8 cellular contexts compared by ENCODE assay signal in the genomic region with DNA sequence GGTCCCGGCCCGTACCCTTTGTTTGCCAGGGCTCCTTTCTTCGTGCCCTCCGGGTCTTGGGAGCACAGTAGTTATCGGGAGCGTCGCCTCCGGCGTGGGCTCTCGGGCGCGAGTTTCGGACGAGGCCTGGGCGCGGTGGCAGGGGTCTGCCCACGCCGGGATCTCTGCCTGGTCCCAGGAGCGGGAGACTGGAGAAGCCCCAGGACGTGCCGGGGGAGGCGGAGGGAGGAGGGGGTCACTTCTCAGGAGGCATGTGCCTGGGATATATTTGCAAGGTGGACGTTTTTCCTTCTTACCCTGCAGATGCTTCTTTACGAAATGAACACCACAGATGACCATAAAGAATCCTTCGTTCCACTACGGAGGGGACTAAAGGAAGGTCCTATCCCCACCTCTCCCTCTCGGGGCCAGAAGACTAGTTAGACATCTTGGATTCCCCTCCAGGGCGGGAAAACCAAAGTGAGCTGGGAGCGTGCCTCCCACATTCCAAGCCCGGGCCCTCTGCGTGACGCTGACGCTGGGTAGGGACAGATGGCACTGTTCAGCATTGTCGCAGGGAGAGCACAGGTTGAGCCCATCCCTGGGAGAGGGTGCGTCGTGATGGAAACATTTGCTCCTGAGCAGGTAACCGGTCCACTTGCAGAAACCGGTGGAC. TPM values are rescaled to one million over a fixed set of nuclear protein-coding genes. Genes with fewer than 3 reads are reported as not detected.
DNase-seq lines count a peak whose midpoint lies in the region; ATAC-seq, FAIRE-seq and TF ChIP-seq lines count a peak whose summit lies in the region.

No MANE protein-coding gene starts in this region.

- no peak overlapping the region for H3K27ac Mint-ChIP-seq in activated T-cell treated with anti-CD3 and anti-CD28 coated beads, Interleukin-2, amount 50 U/mL, for 72 hours
- H3K27ac Mint-ChIP-seq in MCF 10A (ENCODE audit: low read depth, unreplicated experiment): no peak overlapping the region
- peak overlapping the region; percentile 81 for H3K27ac Mint-ChIP-seq in type B pancreatic cell

- peaks cover 9% of the 10 kb centered on the region for H3K4me1 Mint-ChIP-seq in activated T-cell treated with anti-CD3 and anti-CD28 coated beads, Interleukin-2, amount 50 U/mL, for 72 hours (ENCODE audit: low read depth)
- H3K4me1 Mint-ChIP-seq in MCF 10A (ENCODE audit: insufficient read depth, unreplicated experiment) (peaks cover 44% of the 10 kb centered on the region), type B pancreatic cell (ENCODE audit: unreplicated experiment) (peaks cover 23% of the 10 kb centered on the region)

- POLR2A ChIA-PET in MCF 10A (lab: Yijun Ruan, JAX): interaction anchor here (0.9 to 8.4 kb wide), 5 partner anchors 10 to 62 kb away, joined by 3 to 119 read pairs (median 5); partner anchors contain the start of gene C2orf49

- peak overlapping the region; percentile 77 to 89 for H3K4me3 Mint-ChIP-seq in activated T-cell treated with anti-CD3 and anti-CD28 coated beads, Interleukin-2, amount 50 U/mL, for 72 hours
- H3K4me3 Mint-ChIP-seq in MCF 10A (ENCODE audit: unreplicated experiment) (peak overlapping the region; percentile 87), type B pancreatic cell (peak overlapping the region; percentile 76)

- no peaks in the 10 kb centered on the region for H3K36me3 Mint-ChIP-seq in activated T-cell treated with anti-CD3 and anti-CD28 coated beads, Interleukin-2, amount 50 U/mL, for 72 hours (ENCODE audit: insufficient read depth in 2 of 2)
- peaks cover 13% of the 10 kb centered on the region for H3K36me3 Mint-ChIP-seq in MCF 10A (ENCODE audit: insufficient read depth, unreplicated experiment)
- peaks cover 11% of the 10 kb centered on the region for H3K36me3 Mint-ChIP-seq in type B pancreatic cell

- no peaks in the 10 kb centered on the region for H3K9me3 Mint-ChIP-seq in activated T-cell treated with anti-CD3 and anti-CD28 coated beads, Interleukin-2, amount 50 U/mL, for 72 hours
- H3K9me3 Mint-ChIP-seq in MCF 10A (ENCODE audit: unreplicated experiment) (no peaks in the 10 kb centered on the region), type B pancreatic cell (no peaks in the 10 kb centered on the region)

- CTCF ChIA-PET in MCF 10A (lab: Yijun Ruan, JAX): interaction anchor here (0.7 to 2.1 kb wide), 7 partner anchors 10 to 125 kb away, joined by 3 to 10 read pairs (median 3); no protein-coding TSS in a partner anchor

- peak overlapping the region; percentile 91 for H3K4me3 ChIP-seq in lower leg skin (ENCODE audit: low read depth, poor library complexity, severe bottlenecking)

- DNase-seq in activated T-cell treated with anti-CD3 and anti-CD28 coated beads, Interleukin-2, amount 50 U/mL, for 72 hours: no peak
- DNase-seq in activated T-cell treated with anti-CD3 and anti-CD28 coated beads, Interleukin-2, amount 50 U/mL, for 1 hour: no peak
- no peak for DNase-seq in MCF 10A (ENCODE audit: unreplicated experiment)
- DNase-seq in lower leg skin (ENCODE audit: low spot score in 2 of 2): no peak
- DNase-seq in type B pancreatic cell (ENCODE audit: extremely low spot score, unreplicated experiment): no peak
- no peak for DNase-seq in H54 (ENCODE audit: insufficient read length, low spot score)
- no peak for DNase-seq in NCI-H146 treated with DMSO at 0.1 percent for 48 hours (lab: John Stamatoyannopoulos, UW; ENCODE audit: unreplicated experiment)
- no peak for DNase-seq in NCI-H2196 (lab: John Stamatoyannopoulos, UW; ENCODE audit: unreplicated experiment)

- no TSS peak for BruUV-seq in MCF 10A (replicated peaks; lab: Mats Ljungman, UMichigan)

- TF ChIP-seq POLR2A in lower leg skin (IDR thresholded peaks at IDR 0.05): no peak
- no peak for TF ChIP-seq POLR2A in H54 (IDR thresholded peaks at IDR 0.05; ENCODE audit: low read depth, low read length)

- ATAC-seq in activated T-cell treated with anti-CD3 and anti-CD28 coated beads, Interleukin-2, amount 50 U/mL, for 72 hours (replicated peaks in 1 of 2): no peak

- 32 to 43% methylated on average over 28 to 38 of the region's 38 CpGs for WGBS in lower leg skin, 2 donors

- intact Hi-C loops in MCF 10A (cut with micrococcal nuclease): loop anchor here (5.0 kb wide), 2 partner anchors 42 to 113 kb away; no protein-coding TSS in a partner anchor
- intact Hi-C loops in lower leg skin (cut with DNase I; ENCODE audit: low total_unique reads): no loop called here

- no peak for FAIRE-seq in H54 (lab: Jason Lieb, UNC)

- TF ChIP-seq CTCF in MCF 10A (IDR thresholded peaks at IDR 0.05; ENCODE audit: unreplicated experiment) (no peak), lower leg skin (IDR thresholded peaks at IDR 0.05) (no peak), type B pancreatic cell (conservative IDR thresholded peaks at IDR 0.05) (peak; percentile 1)

- peaks cover 11% of the 10 kb centered on the region for H3K27me3 Mint-ChIP-seq in activated T-cell treated with anti-CD3 and anti-CD28 coated beads, Interleukin-2, amount 50 U/mL, for 72 hours (ENCODE audit: low read depth)
- H3K27me3 Mint-ChIP-seq in MCF 10A (ENCODE audit: insufficient read depth, unreplicated experiment): no peaks in the 10 kb centered on the region
- peaks cover 7% of the 10 kb centered on the region for H3K27me3 Mint-ChIP-seq in type B pancreatic cell

RNA-seq across cellular contexts. Expression of gene FHL2, which starts 0.5 kb away (rescaled TPM):
- 1 to 10 TPM; 2.2 to 7.1 TPM for total RNA-seq in activated T-cell treated with anti-CD3 and anti-CD28 coated beads, Interleukin-2, amount 50 U/mL, for 72 hours
- total RNA-seq in MCF 10A (2022): 77.3 and 93.2 TPM in 2 replicates
- total RNA-seq in lower leg skin: 10 to 100 TPM; 48.3 to 67.3 (median 49.3) TPM
- 19.9 and 21.9 TPM in 2 replicates for total RNA-seq in type B pancreatic cell (ENCODE audit: low replicate concordance)
